20 cellular contexts compared by ENCODE assay signal in genomic region chr15:29859293-29859692, GRCh38. TPM values are rescaled to one million over a fixed set of nuclear protein-coding genes. Genes with fewer than 3 reads are reported as not detected.
A peak's percentile ranks its signal among the peaks of the same experiment; 100 is the strongest.
DNase-seq lines count a peak whose midpoint lies in the region; ATAC-seq and TF ChIP-seq lines count a peak whose summit lies in the region.
"Had no signal": no experiment of that assay in that cellular context is flagged by ENCODE, and none has a peak within 500 bp of the region (broad histone marks: within the 10 kb centered on the region; RNA-seq: fewer than 3 reads in every experiment).

No MANE protein-coding gene starts in this region.

- H3K4me3 Mint-ChIP-seq in activated T-cell treated with anti-CD3 and anti-CD28 coated beads, Interleukin-2, amount 50 U/mL, for 72 hours: no peak overlapping the region
- H3K4me3 Mint-ChIP-seq in activated CD4-positive, alpha-beta T cell treated with anti-CD3 and anti-CD28 coated beads, Interleukin-2, amount 10 ng/mL, durations not matched to agents 7 days and 5 days: no peak overlapping the region
- H3K4me3 Mint-ChIP-seq: CD8-positive, alpha-beta memory T cell had no signal

- no peaks in the 10 kb centered on the region for H3K36me3 Mint-ChIP-seq in activated T-cell treated with anti-CD3 and anti-CD28 coated beads, Interleukin-2, amount 50 U/mL, for 72 hours (ENCODE audit: insufficient read depth in 2 of 2)
- H3K36me3 Mint-ChIP-seq in activated CD4-positive, alpha-beta T cell treated with anti-CD3 and anti-CD28 coated beads, Interleukin-2, amount 10 ng/mL, durations not matched to agents 7 days and 5 days (ENCODE audit: low read depth): no peaks in the 10 kb centered on the region
- H3K36me3 Mint-ChIP-seq: CD8-positive, alpha-beta memory T cell had no signal

- POLR2A ChIA-PET in activated CD4-positive, alpha-beta T cell treated with anti-CD3 and anti-CD28 coated beads, Interleukin-2, amount 10 ng/mL, durations not matched to agents 7 days and 5 days (lab: Charles Lee): no interaction called here

- peak overlapping the region in 8 of 11 experiments; percentile 2 to 55 (median 20); a peak in 12 of 22 replicates for H3K4me2 ChIP-seq in BLaER1 treated with 17β-estradiol and CSF1 and Interleukin-3, amounts not matched to agents 10 nM and 100 nM
- no peak overlapping the region for H3K4me2 ChIP-seq in fibroblast of lung (ENCODE audit: extremely low read depth, insufficient read depth, low read length)
- H3K4me2 ChIP-seq in osteoblast (ENCODE audit: insufficient read depth, low read length): peak overlapping the region; percentile 85
- H3K4me2 ChIP-seq: PC-9 had no signal

- no peak overlapping the region for H3K9ac ChIP-seq in BLaER1 treated with 17β-estradiol and CSF1 and Interleukin-3, amounts not matched to agents 10 nM and 100 nM
- no peak overlapping the region for H3K9ac ChIP-seq in fibroblast of lung (ENCODE audit: insufficient read depth, low read length)

- ATAC-seq in HG02763 (IDR thresholded peaks at IDR 0.05; ENCODE audit: unreplicated experiment): no peak
- ATAC-seq in activated T-cell treated with anti-CD3 and anti-CD28 coated beads, Interleukin-2, amount 50 U/mL, for 72 hours (replicated peaks in 1 of 2): no peak
- ATAC-seq: GM12878 had no signal

- H2AFZ ChIP-seq in fibroblast of lung (ENCODE audit: low read length) (peak overlapping the region; percentile 37), osteoblast (ENCODE audit: low read length) (peak overlapping the region; percentile 89)
- H2AFZ ChIP-seq: PC-9 had no signal

- H3K4me3 ChIP-seq in BLaER1 treated with 17β-estradiol and CSF1 and Interleukin-3, amounts not matched to agents 10 nM and 100 nM: no peak overlapping the region
- H3K4me3 ChIP-seq in fibroblast of lung (replicated peaks in 1 of 4; ENCODE audit: control extremely low read depth in 1 of 4, insufficient read depth in 1 of 4, low read depth in 3 of 4, low read length in 4 of 4) (no peak overlapping the region), osteoblast (ENCODE audit: insufficient read depth, low read length) (peak overlapping the region; percentile 65)
- H3K4me3 ChIP-seq: GM12878, PC-9 had no signal

- H3K27ac Mint-ChIP-seq in activated T-cell treated with anti-CD3 and anti-CD28 coated beads, Interleukin-2, amount 50 U/mL, for 72 hours: no peak overlapping the region
- no peak overlapping the region for H3K27ac Mint-ChIP-seq in activated CD4-positive, alpha-beta T cell treated with anti-CD3 and anti-CD28 coated beads, Interleukin-2, amount 10 ng/mL, durations not matched to agents 7 days and 5 days
- H3K27ac Mint-ChIP-seq: CD8-positive, alpha-beta memory T cell had no signal

- no peaks in the 10 kb centered on the region for H3K9me3 ChIP-seq in BLaER1 treated with 17β-estradiol and CSF1 and Interleukin-3, amounts not matched to agents 10 nM and 100 nM (replicated peaks in 1 of 11)
- H3K9me3 ChIP-seq in fibroblast of lung (ENCODE audit: control insufficient read depth, insufficient read depth, low read depth, low read length) (no peaks in the 10 kb centered on the region), osteoblast (ENCODE audit: low read depth, low read length) (no peaks in the 10 kb centered on the region)
- H3K9me3 ChIP-seq: BE2C had no signal

- peaks cover 0 to 2% of the 10 kb centered on the region in 2 donors for H3K9me3 Mint-ChIP-seq in activated T-cell treated with anti-CD3 and anti-CD28 coated beads, Interleukin-2, amount 50 U/mL, for 72 hours
- H3K9me3 Mint-ChIP-seq in activated CD4-positive, alpha-beta T cell treated with anti-CD3 and anti-CD28 coated beads, Interleukin-2, amount 10 ng/mL, durations not matched to agents 7 days and 5 days: no peaks in the 10 kb centered on the region

- DNase-seq in HuH-7 (ENCODE audit: low spot score) (peak; percentile 20), fibroblast of lung (ENCODE audit: low read depth in 2 of 2) (no peak), osteoblast (ENCODE audit: insufficient read length, low spot score, missing footprints) (no peak)
- no peak for DNase-seq in activated CD4-positive, alpha-beta T cell treated with anti-CD3 and anti-CD28 coated beads, Interleukin-2, amount 50 U/mL, for 48 hours
- DNase-seq in activated T-cell treated with anti-CD3 and anti-CD28 coated beads, Interleukin-2, amount 50 U/mL, for 72 hours: no peak
- no peak for DNase-seq in activated CD4-positive, alpha-beta T cell treated with anti-CD3 and anti-CD28 coated beads, Interleukin-2, amount 10 ng/mL, durations not matched to agents 7 days and 5 days
- DNase-seq: BE2C; CD8-positive, alpha-beta memory T cell; DND-41; GDM1; GOT3; NCI-H1092; NCI-H146; NCI-H2081; NCI-H510A treated with DMSO at 0.1 percent for 48 hours; NCI-H82; PC-9 had no signal

- CTCF ChIA-PET in activated CD4-positive, alpha-beta T cell treated with anti-CD3 and anti-CD28 coated beads, Interleukin-2, amount 10 ng/mL, durations not matched to agents 7 days and 5 days (lab: Charles Lee): no interaction called here

- no peaks in the 10 kb centered on the region for H3K4me1 Mint-ChIP-seq in activated T-cell treated with anti-CD3 and anti-CD28 coated beads, Interleukin-2, amount 50 U/mL, for 72 hours (ENCODE audit: low read depth)
- no peaks in the 10 kb centered on the region for H3K4me1 Mint-ChIP-seq in activated CD4-positive, alpha-beta T cell treated with anti-CD3 and anti-CD28 coated beads, Interleukin-2, amount 10 ng/mL, durations not matched to agents 7 days and 5 days
- H3K4me1 Mint-ChIP-seq: CD8-positive, alpha-beta memory T cell had no signal

- TF ChIP-seq CTCF in fibroblast of lung (conservative IDR thresholded peaks at IDR 0.05 in 1 of 2, IDR thresholded peaks at IDR 0.05 in 1 of 2; ENCODE audit: low read depth in 1 of 2, low read length in 2 of 2): no peak
- no peak for TF ChIP-seq CTCF in osteoblast (IDR thresholded peaks at IDR 0.05; ENCODE audit: extremely low read depth, low read depth, low read length)

- H3K27me3 Mint-ChIP-seq in activated T-cell treated with anti-CD3 and anti-CD28 coated beads, Interleukin-2, amount 50 U/mL, for 72 hours (ENCODE audit: low read depth): peaks cover 37% of the 10 kb centered on the region
- H3K27me3 Mint-ChIP-seq in activated CD4-positive, alpha-beta T cell treated with anti-CD3 and anti-CD28 coated beads, Interleukin-2, amount 10 ng/mL, durations not matched to agents 7 days and 5 days: peaks cover 23% of the 10 kb centered on the region

- no peaks in the 10 kb centered on the region for H4K20me1 ChIP-seq in BLaER1 treated with 17β-estradiol and CSF1 and Interleukin-3, amounts not matched to agents 10 nM and 100 nM
- H4K20me1 ChIP-seq in fibroblast of lung (ENCODE audit: control insufficient read depth, extremely low read depth, insufficient read depth, low read length) (no peaks in the 10 kb centered on the region), osteoblast (ENCODE audit: insufficient read depth, low read length) (no peaks in the 10 kb centered on the region)

- H3K4me1 ChIP-seq in BLaER1 treated with 17β-estradiol and CSF1 and Interleukin-3, amounts not matched to agents 10 nM and 100 nM: peaks cover 0 to 14% (median 12%) of the 10 kb centered on the region in 10 experiments; a peak in 13 of 20 replicates
- H3K4me1 ChIP-seq in fibroblast of lung (ENCODE audit: control insufficient read depth, extremely low read depth, insufficient read depth, low read length) (peaks cover 2% of the 10 kb centered on the region), osteoblast (ENCODE audit: insufficient read depth, low read length) (peaks cover 20% of the 10 kb centered on the region)
- H3K4me1 ChIP-seq: BE2C had no signal

- peaks cover 0 to 22% (median 0%) of the 10 kb centered on the region in 11 experiments; a peak in 4 of 22 replicates for H3K27me3 ChIP-seq in BLaER1 treated with 17β-estradiol and CSF1 and Interleukin-3, amounts not matched to agents 10 nM and 100 nM
- H3K27me3 ChIP-seq in fibroblast of lung (ENCODE audit: control insufficient read depth, insufficient read depth, low read length): no peaks in the 10 kb centered on the region
- H3K27me3 ChIP-seq in osteoblast (ENCODE audit: insufficient read depth, low read length): no peaks in the 10 kb centered on the region

- H3K36me3 ChIP-seq in BLaER1 treated with 17β-estradiol and CSF1 and Interleukin-3, amounts not matched to agents 10 nM and 100 nM: no peaks in the 10 kb centered on the region
- no peaks in the 10 kb centered on the region for H3K36me3 ChIP-seq in fibroblast of lung (ENCODE audit: control insufficient read depth, insufficient read depth, low read length)
- no peaks in the 10 kb centered on the region for H3K36me3 ChIP-seq in osteoblast (ENCODE audit: insufficient read depth, low read length)
- H3K36me3 ChIP-seq: BE2C had no signal

- H3K79me2 ChIP-seq in fibroblast of lung (ENCODE audit: control insufficient read depth, insufficient read depth, low read length): no peaks in the 10 kb centered on the region
- H3K79me2 ChIP-seq in osteoblast (ENCODE audit: insufficient read depth, low read length): no peaks in the 10 kb centered on the region

- H3K27ac ChIP-seq in BLaER1 treated with 17β-estradiol and CSF1 and Interleukin-3, amounts not matched to agents 10 nM and 100 nM: no peak overlapping the region
- no peak overlapping the region for H3K27ac ChIP-seq in fibroblast of lung (ENCODE audit: insufficient read depth, low read length)
- H3K27ac ChIP-seq in osteoblast (ENCODE audit: low read depth, low read length): peak overlapping the region; percentile 79
- H3K27ac ChIP-seq: PC-9 had no signal

RNA-seq across cellular contexts. Expression of gene TJP1, which starts 37.0 kb away (rescaled TPM):
- 45.2 and 53.7 TPM in 2 replicates for total RNA-seq in fibroblast of lung
- polyA plus RNA-seq in fibroblast of lung: 80.9 and 110 TPM in 2 replicates
- polyA plus RNA-seq in fibroblast of lung (2012): 38.5 and 58.1 TPM in 2 replicates
- polyA minus RNA-seq in fibroblast of lung (ENCODE audit: low replicate concordance): 55.5 and 58.0 TPM in 2 replicates
- 74.3 and 86.9 TPM in 2 replicates for total RNA-seq in osteoblast
- total RNA-seq in activated T-cell treated with anti-CD3 and anti-CD28 coated beads, Interleukin-2, amount 50 U/mL, for 72 hours: under 1 TPM; 0.16 to 0.24 TPM
- total RNA-seq in activated CD4-positive, alpha-beta T cell treated with anti-CD3 and anti-CD28 coated beads, Interleukin-2, amount 10 ng/mL, durations not matched to agents 7 days and 5 days: not detected
- total RNA-seq: CD8-positive, alpha-beta memory T cell had no signal
- polyA plus RNA-seq: CD8-positive, alpha-beta memory T cell had no signal

Comparison
In these comparisons a context has a peak if more than half of its experiments do, and no peak if none do; other contexts are left out.
1. RNA of gene TJP1, which starts 37.0 kb away (total RNA-seq): 74.3 to 86.9 TPM in osteoblast and 45.2 to 53.7 TPM in fibroblast of lung; 0.16 to 0.24 TPM in activated T-cell treated with anti-CD3 and anti-CD28 coated beads, Interleukin-2, amount 50 U/mL, for 72 hours and not detected in activated CD4-positive, alpha-beta T cell treated with anti-CD3 and anti-CD28 coated beads, Interleukin-2, amount 10 ng/mL, durations not matched to agents 7 days and 5 days; every median in the first group is over 10 times any median in the second.